8 cellular contexts compared by ENCODE assay signal in genomic region chr9:131366745-131367401, GRCh38. TPM values are rescaled to one million over a fixed set of nuclear protein-coding genes. Genes with fewer than 3 reads are reported as not detected.
A peak's percentile ranks its signal among the peaks of the same experiment; 100 is the strongest.
DNase-seq lines count a peak whose midpoint lies in the region; ATAC-seq and TF ChIP-seq lines count a peak whose summit lies in the region.

No MANE protein-coding gene starts in this region.

- no TSS peak for BruUV-seq in OCI-LY7 (replicated peaks; lab: Mats Ljungman, UMichigan)

- no peak overlapping the region for H3K4me3 ChIP-seq in OCI-LY7 (ENCODE audit: low read depth, low read length, poor library complexity, severe bottlenecking)
- no peak overlapping the region for H3K4me3 ChIP-seq in fibroblast of pulmonary artery (replicated peaks; ENCODE audit: low read depth, low read length)

- no peak overlapping the region for H3K4me2 ChIP-seq in OCI-LY7 (ENCODE audit: low read length)

- H3K27ac Mint-ChIP-seq in progenitor cell of endocrine pancreas, result peak overlapping the region; percentile 76

- no peak overlapping the region for H3K4me3 Mint-ChIP-seq in progenitor cell of endocrine pancreas (ENCODE audit: low read depth)

- no peaks in the 10 kb centered on the region for H3K9me3 Mint-ChIP-seq in progenitor cell of endocrine pancreas (ENCODE audit: low read depth)

- H3K9me3 ChIP-seq in OCI-LY7 (ENCODE audit: low read length), result no peaks in the 10 kb centered on the region

- no peaks in the 10 kb centered on the region for H3K27me3 Mint-ChIP-seq in progenitor cell of endocrine pancreas

- H3K9me2 ChIP-seq in OCI-LY7 (ENCODE audit: insufficient read depth, low read length), result no peaks in the 10 kb centered on the region

- CTCF ChIA-PET in OCI-LY7 (lab: Charles Lee; ENCODE audit: unreplicated experiment), result interaction anchor here (0.9 kb wide), 1 partner anchor 321 kb away, joined by 3 read pairs; no protein-coding TSS in a partner anchor

- no peaks in the 10 kb centered on the region for H3K36me3 ChIP-seq in OCI-LY7 (ENCODE audit: insufficient read depth, low read length)

- intact Hi-C loops in OCI-LY7 (cut with micrococcal nuclease; ENCODE audit: unreplicated experiment), result no loop called here

- TF ChIP-seq CTCF in GM10266 (IDR thresholded peaks at IDR 0.05; ENCODE audit: control insufficient read depth, insufficient read depth, low read depth, missing control alignments) (peak; percentile 36), OCI-LY7 (conservative IDR thresholded peaks at IDR 0.05; ENCODE audit: low read length) (peak; percentile 77), fibroblast of pulmonary artery (IDR thresholded peaks at IDR 0.05; ENCODE audit: low read length, missing control alignments) (peak; percentile 57), progenitor cell of endocrine pancreas (IDR thresholded peaks at IDR 0.05; ENCODE audit: unreplicated experiment) (peak; percentile 54)

- POLR2A ChIA-PET in OCI-LY7 (lab: Charles Lee), result interaction anchor here (0.7 kb wide), 2 partner anchors 148 to 325 kb away, joined by 4 read pairs; no protein-coding TSS in a partner anchor

- H3K36me3 Mint-ChIP-seq in progenitor cell of endocrine pancreas (ENCODE audit: insufficient read depth), result no peaks in the 10 kb centered on the region

- ATAC-seq in GM19023 (IDR thresholded peaks at IDR 0.05; ENCODE audit: unreplicated experiment), result no peak

- H2AFZ ChIP-seq in OCI-LY7 (ENCODE audit: low read length), result no peak overlapping the region

- peaks cover 3% of the 10 kb centered on the region for H3K4me1 ChIP-seq in OCI-LY7 (ENCODE audit: insufficient read depth, low read length, poor library complexity, severe bottlenecking)

- H3K27ac ChIP-seq in OCI-LY7 (ENCODE audit: low read depth, low read length, poor library complexity, severe bottlenecking), result no peak overlapping the region

- DNase-seq in GM10266 (ENCODE audit: extremely low spot score), result no peak
- peak; percentile 68 for DNase-seq in OCI-LY7 (ENCODE audit: low spot score)
- peak; percentile 79 for DNase-seq in fibroblast of pulmonary artery (ENCODE audit: low read depth)
- DNase-seq in progenitor cell of endocrine pancreas (ENCODE audit: low spot score, unreplicated experiment), result peak; percentile 30
- DNase-seq in stimulated activated CD4-positive, alpha-beta T cell treated with anti-CD3 and anti-CD28 coated beads, Interleukin-4, amount 100 ng/mL, for 1 hour, result no peak
- no peak for DNase-seq in NCI-H2029 (lab: John Stamatoyannopoulos, UW)
- DNase-seq in SHP77 treated with DMSO at 0.1 percent for 48 hours (lab: John Stamatoyannopoulos, UW), result no peak

- no peaks in the 10 kb centered on the region; the same call in 1 of the 2 replicates for H3K79me2 ChIP-seq in OCI-LY7 (ENCODE audit: insufficient read depth, low read depth, low read length)

- peaks cover 7% of the 10 kb centered on the region for H3K4me1 Mint-ChIP-seq in progenitor cell of endocrine pancreas (ENCODE audit: low read depth)

- H4K20me1 ChIP-seq in OCI-LY7 (ENCODE audit: insufficient read depth, low read length), result no peaks in the 10 kb centered on the region

RNA-seq across cellular contexts. Expression of gene PRRC2B, which starts 27.0 kb away (rescaled TPM):
- total RNA-seq in OCI-LY7 (2014; rRNA removed; shearing (Covaris generic)), result 84.2 and 89.4 TPM in 2 replicates
- total RNA-seq in OCI-LY7 (2022), result 210 and 224 TPM in 2 replicates
- 416 and 460 TPM in 2 replicates for total RNA-seq in progenitor cell of endocrine pancreas

Comparison
In these comparisons a context has a peak if more than half of its experiments do, and no peak if none do; other contexts are left out.
1. DNase-seq: peak in OCI-LY7 (single experiment), fibroblast of pulmonary artery (single experiment) and progenitor cell of endocrine pancreas (single experiment); none in GM10266 (single experiment), stimulated activated CD4-positive, alpha-beta T cell treated with anti-CD3 and anti-CD28 coated beads, Interleukin-4, amount 100 ng/mL, for 1 hour (single experiment), NCI-H2029 (single experiment) and SHP77 treated with DMSO at 0.1 percent for 48 hours (single experiment).
2. Peak in every context shown above with its lines, with median percentiles within 50 percentile points of each other: CTCF ChIP-seq.